Comparison of ENCODE assay signal across 19 cellular contexts in genomic region chr12:65505321-65506121, GRCh38.
DNase-seq lines count a peak whose midpoint lies in the region; ATAC-seq and TF ChIP-seq lines count a peak whose summit lies in the region.
"Had no signal": no experiment of that assay in that cellular context is flagged by ENCODE, and none has a peak within 500 bp of the region (broad histone marks: within the 10 kb centered on the region; RNA-seq: fewer than 3 reads in every experiment).

No MANE protein-coding gene starts in this region.

- peak overlapping the region; percentile 44 for H2AK9ac ChIP-seq in IMR-90 (replicated peaks; ENCODE audit: low read depth, low read length, poor library complexity)

- in situ Hi-C loops in IMR-90 (cut with MboI; ENCODE audit: low sequenced_read_pairs): no loop called here

- H3K18ac ChIP-seq in IMR-90 (ENCODE audit: low read depth, low read length): no peak overlapping the region

- H3K56ac ChIP-seq in IMR-90 (ENCODE audit: extremely low read depth, insufficient read depth, low read length): no peak overlapping the region

- no peak for TF ChIP-seq CTCF in IMR-90 (conservative IDR thresholded peaks at IDR 0.05; ENCODE audit: low read depth, low read length)

- H3K27ac Mint-ChIP-seq in activated naive CD8-positive, alpha-beta T cell treated with anti-CD3 and anti-CD28 coated beads for 36 hours: no peak overlapping the region
- H3K27ac Mint-ChIP-seq: CD8-positive, alpha-beta memory T cell had no signal

- H3K4me3 ChIP-seq in IMR-90 (ENCODE audit: insufficient read depth, low read depth, low read length): no peak overlapping the region
- H3K4me3 ChIP-seq: K562 had no signal

- no peaks in the 10 kb centered on the region for H3K79me1 ChIP-seq in IMR-90 (ENCODE audit: low read depth in 1 of 2, low read length in 2 of 2)

- TF ChIP-seq POLR2A in IMR-90 (IDR thresholded peaks at IDR 0.05; ENCODE audit: low read depth, low read length): no peak

- no peaks in the 10 kb centered on the region for H3K36me3 Mint-ChIP-seq in activated naive CD8-positive, alpha-beta T cell treated with anti-CD3 and anti-CD28 coated beads for 36 hours
- H3K36me3 Mint-ChIP-seq: CD8-positive, alpha-beta memory T cell had no signal

- no peak overlapping the region for H4K8ac ChIP-seq in IMR-90 (ENCODE audit: low read depth in 2 of 2, low read length in 2 of 2)

- POLR2A ChIA-PET in IMR-90 (lab: Charles Lee; ENCODE audit: unreplicated experiment): no interaction called here

- H2BK120ac ChIP-seq in IMR-90 (ENCODE audit: low read depth, low read length): no peak overlapping the region

- H3K36me3 ChIP-seq in IMR-90 (ENCODE audit: control insufficient read depth, insufficient read depth, low read length): no peaks in the 10 kb centered on the region

- dilution Hi-C loops in IMR-90 (cut with HindIII; ENCODE audit: low sequenced_read_pairs, unreplicated experiment): no loop called here

- H3K23ac ChIP-seq in IMR-90 (ENCODE audit: low read depth, low read length): no peak overlapping the region

- H3K4me2 ChIP-seq in IMR-90 (ENCODE audit: low read depth, low read length): no peak overlapping the region

- H3K4me1 Mint-ChIP-seq in activated naive CD8-positive, alpha-beta T cell treated with anti-CD3 and anti-CD28 coated beads for 36 hours: no peaks in the 10 kb centered on the region
- H3K4me1 Mint-ChIP-seq: CD8-positive, alpha-beta memory T cell had no signal

- no peak overlapping the region; the same call in 1 of the 2 replicates for H3K4ac ChIP-seq in IMR-90 (ENCODE audit: low read depth, low read length)

- H3K9me3 ChIP-seq in IMR-90 (ENCODE audit: control insufficient read depth, insufficient read depth, low read length): no peaks in the 10 kb centered on the region

- no peaks in the 10 kb centered on the region for H4K20me1 ChIP-seq in IMR-90 (ENCODE audit: insufficient read depth, low read length)

- no peaks in the 10 kb centered on the region for H3K27me3 ChIP-seq in IMR-90 (ENCODE audit: control insufficient read depth, insufficient read depth, low read length)

- no peak for TF ChIP-seq RAD21 in IMR-90 (IDR thresholded peaks at IDR 0.05; ENCODE audit: low read length)

- intact Hi-C loops in IMR-90 (cut with micrococcal nuclease): no loop called here

- peak overlapping the region; percentile 43; the same call in 1 of the 2 replicates for H2AK5ac ChIP-seq in IMR-90 (ENCODE audit: low read depth, low read length)

- no peak overlapping the region for H3K14ac ChIP-seq in IMR-90 (replicated peaks; ENCODE audit: low read depth, low read length)

- no peak overlapping the region for H3K27ac ChIP-seq in IMR-90 (ENCODE audit: insufficient read depth, low read length)
- H3K27ac ChIP-seq: RWPE1 had no signal

- no TSS peak for BruUV-seq in IMR-90 (replicated peaks; lab: Mats Ljungman, UMichigan)

- H3K4me3 Mint-ChIP-seq in activated naive CD8-positive, alpha-beta T cell treated with anti-CD3 and anti-CD28 coated beads for 36 hours: no peak overlapping the region
- H3K4me3 Mint-ChIP-seq: CD8-positive, alpha-beta memory T cell had no signal

- no peak overlapping the region for H4K91ac ChIP-seq in IMR-90 (ENCODE audit: insufficient read depth, low read depth, low read length)

- H2AFZ ChIP-seq in IMR-90 (replicated peaks; ENCODE audit: low read length, poor library complexity): no peak overlapping the region

- no peak overlapping the region for H4K5ac ChIP-seq in IMR-90 (ENCODE audit: low read depth, low read length)

- DNase-seq in IMR-90 (no peak), astrocyte of the hippocampus (ENCODE audit: low read depth, low spot score) (peak; percentile 59), kidney tubule cell (ENCODE audit: low spot score) (peak; percentile 53), renal cortical epithelial cell (ENCODE audit: low read depth) (peak; percentile 61), retina (no peak)
- DNase-seq in activated naive CD8-positive, alpha-beta T cell treated with anti-CD3 and anti-CD28 coated beads for 36 hours: no peak
- DNase-seq: CD8-positive, alpha-beta memory T cell; DMS79 treated with DMSO at 0.1 percent for 48 hours; H7; NCI-H1105; NCI-H1694; NCI-H2081 treated with DMSO at 0.1 percent for 48 hours; NCI-H748 treated with DMSO at 0.1 percent for 48 hours; OCI-M1; SIG-M5 had no signal

- H3K4me1 ChIP-seq in IMR-90 (ENCODE audit: control insufficient read depth, insufficient read depth, low read length): peaks cover 9% of the 10 kb centered on the region

- CTCF ChIA-PET in IMR-90 (lab: Yijun Ruan, JAX): no interaction called here

- no peak overlapping the region for H2BK5ac ChIP-seq in IMR-90 (ENCODE audit: low read depth, low read length, poor library complexity, severe bottlenecking)

- ATAC-seq in IMR-90 (ENCODE audit: low read depth) (no peak), HG03342 (IDR thresholded peaks at IDR 0.05; ENCODE audit: unreplicated experiment) (no peak)
- ATAC-seq: K562, SK-N-SH treated with all-trans-retinoic acid at 6 μM for 48 hours had no signal

- peaks cover 9% of the 10 kb centered on the region for H3K9me1 ChIP-seq in IMR-90 (ENCODE audit: insufficient read depth, low read length)

- no peak overlapping the region for H2BK15ac ChIP-seq in IMR-90 (ENCODE audit: low read depth, low read length)

- WGBS in IMR-90 (ENCODE audit: extremely low coverage in 2 of 2, insufficient read length in 1 of 2), 2 experiments: 95% methylated on average over 4 of the region's 12 CpGs; no CpG with 5 or more reads in 1 of the 2 experiments

- no peaks in the 10 kb centered on the region for H3K9me3 Mint-ChIP-seq in activated naive CD8-positive, alpha-beta T cell treated with anti-CD3 and anti-CD28 coated beads for 36 hours

- H2BK20ac ChIP-seq in IMR-90 (ENCODE audit: low read depth, low read length): no peak overlapping the region

- peaks cover 3% of the 10 kb centered on the region for H3K27me3 Mint-ChIP-seq in activated naive CD8-positive, alpha-beta T cell treated with anti-CD3 and anti-CD28 coated beads for 36 hours

- no peak overlapping the region for H3K9ac ChIP-seq in IMR-90 (ENCODE audit: low read depth, low read length)

TF ChIP-seq in IMR-90, 13 proteins besides CTCF, POLR2A, EP300 and RAD21:
- TF ChIP-seq NFE2L2 (IDR thresholded peaks at IDR 0.05; ENCODE audit: low read depth, low read length) (no peak), SMC3 (IDR thresholded peaks at IDR 0.05; ENCODE audit: low read depth, low read length) (no peak), MAFK (IDR thresholded peaks at IDR 0.05; ENCODE audit: low read depth, low read length) (no peak), CHD1 (IDR thresholded peaks at IDR 0.05; ENCODE audit: low read depth, low read length) (no peak), MAZ (IDR thresholded peaks at IDR 0.05; ENCODE audit: borderline replicate concordance, low read depth, low read length) (no peak), RCOR1 (IDR thresholded peaks at IDR 0.05; ENCODE audit: insufficient replicate concordance, low read length) (no peak), RFX5 (IDR thresholded peaks at IDR 0.05; ENCODE audit: low read depth, low read length) (no peak), CEBPB (IDR thresholded peaks at IDR 0.05; ENCODE audit: low read depth, low read length) (no peak), BHLHE40 (IDR thresholded peaks at IDR 0.05; ENCODE audit: low read depth, low read length) (no peak), MXI1 (IDR thresholded peaks at IDR 0.05; ENCODE audit: borderline replicate concordance, low read depth, low read length) (no peak), ELK1 (IDR thresholded peaks at IDR 0.05; ENCODE audit: borderline replicate concordance, low read depth, low read length) (no peak), FOS (IDR thresholded peaks at IDR 0.05; ENCODE audit: low read depth, low read length) (no peak)
- TF ChIP-seq, protein P1, sequence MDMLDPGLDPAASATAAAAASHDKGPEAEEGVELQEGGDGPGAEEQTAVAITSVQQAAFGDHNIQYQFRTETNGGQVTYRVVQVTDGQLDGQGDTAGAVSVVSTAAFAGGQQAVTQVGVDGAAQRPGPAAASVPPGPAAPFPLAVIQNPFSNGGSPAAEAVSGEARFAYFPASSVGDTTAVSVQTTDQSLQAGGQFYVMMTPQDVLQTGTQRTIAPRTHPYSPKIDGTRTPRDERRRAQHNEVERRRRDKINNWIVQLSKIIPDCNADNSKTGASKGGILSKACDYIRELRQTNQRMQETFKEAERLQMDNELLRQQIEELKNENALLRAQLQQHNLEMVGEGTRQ (IDR thresholded peaks at IDR 0.05; ENCODE audit: low read depth, low read length): no peak

Comparison
In these comparisons a context has a peak if more than half of its experiments do, and no peak if none do; other contexts are left out.
1. DNase-seq: peak in astrocyte of the hippocampus (single experiment), kidney tubule cell (single experiment) and renal cortical epithelial cell (single experiment); none in IMR-90 (single experiment), activated naive CD8-positive, alpha-beta T cell treated with anti-CD3 and anti-CD28 coated beads for 36 hours (single experiment) and retina (single experiment).